Comparison of ENCODE assay signal across 8 cellular contexts in genomic region chr10:49539320-49539885, GRCh38. TPM values are rescaled to one million over a fixed set of nuclear protein-coding genes. Genes with fewer than 3 reads are reported as not detected.
DNase-seq lines count a peak whose midpoint lies in the region; ATAC-seq and TF ChIP-seq lines count a peak whose summit lies in the region.

No MANE protein-coding gene starts in this region.

- DNase-seq in CD14-positive monocyte (ENCODE audit: low spot score): peak; percentile 50
- DNase-seq in RWPE2 (ENCODE audit: low spot score): no peak
- DNase-seq in sigmoid colon: peak; percentile 66
- no peak for DNase-seq in KG1 (lab: John Stamatoyannopoulos, UW)

- H3K36me3 ChIP-seq in RWPE2 (ENCODE audit: low read depth) (peaks cover 33% of the 10 kb centered on the region), iPS-18a (ENCODE audit: control insufficient read depth, low read depth, low read length) (no peaks in the 10 kb centered on the region), sigmoid colon (no peaks in the 10 kb centered on the region)

- intact Hi-C loops in CD14-positive monocyte (cut with micrococcal nuclease) (no loop called here), sigmoid colon (cut with DNase I) (loop anchor here (10.0 kb wide), 1 partner anchor 1235 kb away; the partner anchor contains the start of gene MAPK8)

- H3K9me3 ChIP-seq in RWPE2 (ENCODE audit: severe bottlenecking) (peaks cover 2% of the 10 kb centered on the region), iPS-18a (ENCODE audit: control insufficient read depth, low read depth, low read length) (no peaks in the 10 kb centered on the region), sigmoid colon (no peaks in the 10 kb centered on the region)

- peaks cover under 1 to 7% (median 5%) of the 10 kb centered on the region in 7 donors for H3K9me3 Mint-ChIP-seq in CD14-positive monocyte
- H3K9me3 Mint-ChIP-seq in brain: peaks cover 0 to 9% (median 3%) of the 10 kb centered on the region in 5 experiments

- TF ChIP-seq EP300 in sigmoid colon (IDR thresholded peaks at IDR 0.05): no peak

- H3K27ac ChIP-seq in RWPE2 (ENCODE audit: poor library complexity, severe bottlenecking) (peak overlapping the region; percentile 82), iPS-18a (ENCODE audit: low read length) (no peak overlapping the region), sigmoid colon (peak overlapping the region; percentile 83 to 89 (median 86))

- 0 to 1% methylated on average over 26 of the region's 26 CpGs for WGBS in sigmoid colon, 2 donors

- H3K27ac Mint-ChIP-seq in CD14-positive monocyte (peak overlapping the region; percentile 94 to 99 (median 96)), brain (peak overlapping the region; percentile 79 to 97 (median 95))

- ATAC-seq in GM19043 (IDR thresholded peaks at IDR 0.05; ENCODE audit: low read depth, unreplicated experiment): peak; percentile 2
- peak; percentile 6 for ATAC-seq in HG03432 (IDR thresholded peaks at IDR 0.05; ENCODE audit: unreplicated experiment)
- ATAC-seq in RWPE2 (ENCODE audit: low read depth): peak; percentile 46

- H3K27me3 Mint-ChIP-seq in CD14-positive monocyte (ENCODE audit: low read depth in 3 of 3) (peaks cover 2% of the 10 kb centered on the region in 3 donors), brain (peaks cover 19% of the 10 kb centered on the region)

- H3K4me1 ChIP-seq in RWPE2 (ENCODE audit: insufficient read depth, poor library complexity, severe bottlenecking) (peaks cover 33% of the 10 kb centered on the region), iPS-18a (ENCODE audit: control insufficient read depth, low read depth, low read length) (peaks cover 4% of the 10 kb centered on the region), sigmoid colon (peaks cover 0 to 18% (median 12%) of the 10 kb centered on the region in 4 donors)

- peak overlapping the region; percentile 90 to 94 for H3K4me3 Mint-ChIP-seq in CD14-positive monocyte
- peak overlapping the region; percentile 88 to 99 (median 92) for H3K4me3 Mint-ChIP-seq in brain

- H3K36me3 Mint-ChIP-seq in CD14-positive monocyte (peaks cover 0 to 3% of the 10 kb centered on the region in 2 donors), brain (peaks cover 9% of the 10 kb centered on the region)

- TF ChIP-seq POLR2A in sigmoid colon (IDR thresholded peaks at IDR 0.05): no peak

- peak overlapping the region; percentile 37 for H3K9ac ChIP-seq in iPS-18a (ENCODE audit: low read length)

- H3K4me3 ChIP-seq in RWPE2 (ENCODE audit: severe bottlenecking): peak overlapping the region; percentile 64
- H3K4me3 ChIP-seq in iPS-18a (ENCODE audit: low read length): peak overlapping the region; percentile 74
- H3K4me3 ChIP-seq in sigmoid colon: peak overlapping the region; percentile 67 to 94 (median 84)

- TF ChIP-seq CTCF in CD14-positive monocyte (IDR thresholded peaks at IDR 0.05): no peak
- TF ChIP-seq CTCF in RWPE2 (IDR thresholded peaks at IDR 0.05; ENCODE audit: poor library complexity, severe bottlenecking): no peak
- no peak for TF ChIP-seq CTCF in brain (conservative IDR thresholded peaks at IDR 0.05)
- TF ChIP-seq CTCF in sigmoid colon (IDR thresholded peaks at IDR 0.05): no peak

- H3K4me1 Mint-ChIP-seq in CD14-positive monocyte: peaks cover 50% of the 10 kb centered on the region
- peaks cover 47% of the 10 kb centered on the region for H3K4me1 Mint-ChIP-seq in brain

- H3K27me3 ChIP-seq in RWPE2 (ENCODE audit: insufficient read depth, poor library complexity, severe bottlenecking): no peaks in the 10 kb centered on the region
- H3K27me3 ChIP-seq in iPS-18a (ENCODE audit: control insufficient read depth, insufficient read depth, low read length): peaks cover 26% of the 10 kb centered on the region
- H3K27me3 ChIP-seq in sigmoid colon: no peaks in the 10 kb centered on the region

RNA-seq across cellular contexts. Expression of gene ERCC6, which starts 0.5 kb away (rescaled TPM):
- polyA plus RNA-seq in CD14-positive monocyte (1 to 10 TPM; 5.4 to 6.0 TPM), brain (ENCODE audit: insufficient read depth, low read depth, low replicate concordance) (4.2 TPM), sigmoid colon (1 to 10 TPM; 3.0 to 4.5 (median 4.4) TPM)
- 10 to 100 TPM; 10.9 to 16.6 (median 11.7) TPM for total RNA-seq in sigmoid colon

Comparison
In these comparisons a context has a peak if more than half of its experiments do, and no peak if none do; other contexts are left out.
1. DNase-seq: peak in CD14-positive monocyte (single experiment) and sigmoid colon (single experiment); none in RWPE2 (single experiment) and KG1 (single experiment).
2. Peak in every context shown above with its lines, with median percentiles within 50 percentile points of each other: ATAC-seq and H3K4me3 ChIP-seq.